9 cellular contexts compared by ENCODE assay signal in the genomic region with DNA sequence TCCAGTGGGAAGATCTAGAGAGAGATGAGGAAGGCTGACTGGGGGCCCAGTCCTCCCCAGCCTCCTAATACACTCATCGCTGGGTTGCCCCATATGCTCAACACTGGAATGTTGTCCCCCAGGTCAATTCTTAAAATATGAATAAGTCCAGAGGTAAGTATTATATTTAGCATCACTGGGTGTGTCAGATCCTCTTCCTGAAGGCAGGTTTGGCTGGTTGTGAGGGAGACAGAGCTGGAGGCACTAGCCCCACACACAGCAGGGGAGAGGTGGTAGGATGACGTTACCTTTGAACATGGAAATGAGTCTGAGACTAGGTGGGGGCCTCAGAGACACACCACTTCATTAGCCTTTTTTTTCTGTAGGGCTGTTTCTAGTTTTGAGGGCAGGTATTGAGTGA. TPM values are rescaled to one million over a fixed set of nuclear protein-coding genes. Genes with fewer than 3 reads are reported as not detected.
DNase-seq lines count a peak whose midpoint lies in the region; ATAC-seq and TF ChIP-seq lines count a peak whose summit lies in the region.
"Had no signal": no experiment of that assay in that cellular context is flagged by ENCODE, and none has a peak within 500 bp of the region (broad histone marks: within the 10 kb centered on the region; RNA-seq: fewer than 3 reads in every experiment).

No MANE protein-coding gene starts in this region.

- H3K27ac Mint-ChIP-seq in osteocyte (ENCODE audit: unreplicated experiment), result peak overlapping the region; percentile 96
- H3K27ac Mint-ChIP-seq in type B pancreatic cell, result peak overlapping the region; percentile 97
- H3K27ac Mint-ChIP-seq: T-helper 2 cell treated with Interferon-gamma antibody and Interleukin-4, amounts not matched to agents 5 μg/mL and 100 μg/mL, for 36 hours had no signal

- H3K9me3 Mint-ChIP-seq in osteocyte (ENCODE audit: unreplicated experiment) (no peaks in the 10 kb centered on the region), type B pancreatic cell (no peaks in the 10 kb centered on the region)
- H3K9me3 Mint-ChIP-seq: T-helper 2 cell treated with Interferon-gamma antibody and Interleukin-4, amounts not matched to agents 5 μg/mL and 100 μg/mL, for 36 hours had no signal

- no peaks in the 10 kb centered on the region for H3K9me3 ChIP-seq in SK-N-SH

- H3K27me3 ChIP-seq in SK-N-SH (ENCODE audit: insufficient read depth), result no peaks in the 10 kb centered on the region

- H3K9ac ChIP-seq in SK-N-SH, result peak overlapping the region; percentile 67; the same call in 1 of the 2 replicates

- H3K4me1 Mint-ChIP-seq in osteocyte (ENCODE audit: unreplicated experiment) (peaks cover 64% of the 10 kb centered on the region), type B pancreatic cell (ENCODE audit: unreplicated experiment) (peaks cover 56% of the 10 kb centered on the region)

- no peak for TF ChIP-seq CTCF in SK-N-SH (IDR thresholded peaks at IDR 0.05)
- TF ChIP-seq CTCF in epithelial cell of esophagus (IDR thresholded peaks at IDR 0.05; ENCODE audit: insufficient read depth, low read depth, low read length, missing control alignments), result no peak
- no peak for TF ChIP-seq CTCF in osteocyte (IDR thresholded peaks at IDR 0.05)
- no peak for TF ChIP-seq CTCF in type B pancreatic cell (conservative IDR thresholded peaks at IDR 0.05)

- POLR2A ChIA-PET in SK-N-SH (lab: Yijun Ruan, JAX), result no interaction called here

- H3K4me1 ChIP-seq in SK-N-SH (ENCODE audit: control insufficient read depth in 1 of 2, insufficient read depth in 2 of 2, low read depth in 1 of 2, low read length in 1 of 2), result peaks cover 31 to 46% of the 10 kb centered on the region in 2 experiments

- H3K4me3 Mint-ChIP-seq in osteocyte (ENCODE audit: unreplicated experiment) (no peak overlapping the region), type B pancreatic cell (peak overlapping the region; percentile 6)
- H3K4me3 Mint-ChIP-seq: T-helper 2 cell treated with Interferon-gamma antibody and Interleukin-4, amounts not matched to agents 5 μg/mL and 100 μg/mL, for 36 hours had no signal

- H3K36me3 Mint-ChIP-seq in osteocyte (ENCODE audit: unreplicated experiment), result no peaks in the 10 kb centered on the region
- peaks cover 3% of the 10 kb centered on the region for H3K36me3 Mint-ChIP-seq in type B pancreatic cell

- TF ChIP-seq EP300 in SK-N-SH (IDR thresholded peaks at IDR 0.05; ENCODE audit: borderline replicate concordance in 1 of 2, low read depth in 1 of 2, low read length in 1 of 2), result no peak

- H3K27me3 Mint-ChIP-seq in osteocyte (ENCODE audit: unreplicated experiment) (no peaks in the 10 kb centered on the region), type B pancreatic cell (no peaks in the 10 kb centered on the region)

- no peak for DNase-seq in SK-N-SH
- peak; percentile 95 for DNase-seq in epithelial cell of esophagus (ENCODE audit: low read depth)
- no peak for DNase-seq in osteocyte (ENCODE audit: extremely low spot score, unreplicated experiment)
- no peak for DNase-seq in type B pancreatic cell (ENCODE audit: extremely low spot score, unreplicated experiment)
- DNase-seq in medulla oblongata (ENCODE audit: extremely low spot score), result no peak
- no peak for DNase-seq in NCI-H187 (lab: John Stamatoyannopoulos, UW)

- CTCF ChIA-PET in SK-N-SH (lab: Yijun Ruan, JAX), result interaction anchor here (0.9 to 7.0 kb wide), 8 partner anchors 8 to 381 kb away, joined by 3 to 41 read pairs (median 4); no protein-coding TSS in a partner anchor

- H3K4me3 ChIP-seq in SK-N-SH (ENCODE audit: low read depth in 2 of 2, low read length in 1 of 2) (no peak overlapping the region), epithelial cell of esophagus (ENCODE audit: low read length) (no peak overlapping the region)

- ATAC-seq in SK-N-SH treated with all-trans-retinoic acid at 6 μM for 48 hours (no peak), GM21515 (IDR thresholded peaks at IDR 0.05; ENCODE audit: unreplicated experiment) (no peak)

- no peak for TF ChIP-seq RAD21 in SK-N-SH (IDR thresholded peaks at IDR 0.05; ENCODE audit: low read length)

- H3K27ac ChIP-seq in SK-N-SH (ENCODE audit: low read depth in 2 of 2, low read length in 1 of 2), result peak overlapping the region; percentile 90 to 98

- H4K20me1 ChIP-seq in SK-N-SH (ENCODE audit: insufficient read depth), result no peaks in the 10 kb centered on the region

- H3K9me2 ChIP-seq in SK-N-SH, result no peaks in the 10 kb centered on the region

- no peaks in the 10 kb centered on the region for H3K36me3 ChIP-seq in SK-N-SH (replicated peaks in 1 of 2; ENCODE audit: control insufficient read depth in 1 of 2, insufficient read depth in 2 of 2, low read length in 1 of 2)

- WGBS in SK-N-SH (ENCODE audit: low lambda C conversion rate), result 100% methylated on average over 2 of the region's 2 CpGs

- peak overlapping the region; percentile 83 for H3K4me2 ChIP-seq in SK-N-SH

- H3K79me2 ChIP-seq in SK-N-SH (ENCODE audit: insufficient read depth), result no peaks in the 10 kb centered on the region

- peaks cover 42% of the 10 kb centered on the region for H3F3A ChIP-seq in SK-N-SH (replicated peaks; ENCODE audit: insufficient read depth)

- no peak overlapping the region for H2AFZ ChIP-seq in SK-N-SH (ENCODE audit: low read depth)

TF ChIP-seq in SK-N-SH, 30 proteins besides CTCF, POLR2A, EP300 and RAD21 (continues in another document):
- no peak for TF ChIP-seq NFIC (IDR thresholded peaks at IDR 0.05; ENCODE audit: borderline replicate concordance)
- no peak for TF ChIP-seq EZH2phosphoT487 (IDR thresholded peaks at IDR 0.05; ENCODE audit: borderline replicate concordance, low read depth)
- no peak for TF ChIP-seq FOXJ3 (CRISPR knock-in tag; IDR thresholded peaks at IDR 0.05)
- no peak for TF ChIP-seq FOXM1 (IDR thresholded peaks at IDR 0.05; ENCODE audit: low read depth)
- TF ChIP-seq, protein P1, sequence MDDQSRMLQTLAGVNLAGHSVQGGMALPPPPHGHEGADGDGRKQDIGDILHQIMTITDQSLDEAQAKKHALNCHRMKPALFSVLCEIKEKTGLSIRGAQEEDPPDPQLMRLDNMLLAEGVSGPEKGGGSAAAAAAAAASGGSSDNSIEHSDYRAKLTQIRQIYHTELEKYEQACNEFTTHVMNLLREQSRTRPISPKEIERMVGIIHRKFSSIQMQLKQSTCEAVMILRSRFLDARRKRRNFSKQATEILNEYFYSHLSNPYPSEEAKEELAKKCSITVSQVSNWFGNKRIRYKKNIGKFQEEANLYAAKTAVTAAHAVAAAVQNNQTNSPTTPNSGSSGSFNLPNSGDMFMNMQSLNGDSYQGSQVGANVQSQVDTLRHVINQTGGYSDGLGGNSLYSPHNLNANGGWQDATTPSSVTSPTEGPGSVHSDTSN (IDR thresholded peaks at IDR 0.05), result no peak
- TF ChIP-seq, protein P2, sequence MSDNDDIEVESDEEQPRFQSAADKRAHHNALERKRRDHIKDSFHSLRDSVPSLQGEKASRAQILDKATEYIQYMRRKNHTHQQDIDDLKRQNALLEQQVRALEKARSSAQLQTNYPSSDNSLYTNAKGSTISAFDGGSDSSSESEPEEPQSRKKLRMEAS (IDR thresholded peaks at IDR 0.05; ENCODE audit: low read depth), result no peak
- TF ChIP-seq NRF1 (IDR thresholded peaks at IDR 0.05; ENCODE audit: low read depth, low read length), result no peak
- no peak for TF ChIP-seq CHD2 (IDR thresholded peaks at IDR 0.05; ENCODE audit: low read length, partially characterized antibody)
- no peak for TF ChIP-seq POLR2AphosphoS5 (IDR thresholded peaks at IDR 0.05; ENCODE audit: low read depth, low read length)
- TF ChIP-seq FOSL2 (IDR thresholded peaks at IDR 0.05; ENCODE audit: borderline replicate concordance, low read depth), result no peak
- no peak for TF ChIP-seq YY1 (IDR thresholded peaks at IDR 0.05; ENCODE audit: low read depth)
- no peak for TF ChIP-seq TAF1 (IDR thresholded peaks at IDR 0.05; ENCODE audit: borderline replicate concordance, low read depth, low read length)
- no peak for TF ChIP-seq TCF12 (IDR thresholded peaks at IDR 0.05)

TF ChIP-seq in SK-N-SH treated with all-trans-retinoic acid at 6 μM for 48 hours, 23 proteins besides CTCF, POLR2A, EP300 and RAD21 (continues in another document):
- TF ChIP-seq ZNF565 (CRISPR knock-in tag; conservative IDR thresholded peaks at IDR 0.05; ENCODE audit: low read depth), result no peak
- TF ChIP-seq SNAI2 (CRISPR knock-in tag; IDR thresholded peaks at IDR 0.05), result no peak
- no peak for TF ChIP-seq GLIS3 (CRISPR knock-in tag; IDR thresholded peaks at IDR 0.05)
- TF ChIP-seq, protein P3, sequence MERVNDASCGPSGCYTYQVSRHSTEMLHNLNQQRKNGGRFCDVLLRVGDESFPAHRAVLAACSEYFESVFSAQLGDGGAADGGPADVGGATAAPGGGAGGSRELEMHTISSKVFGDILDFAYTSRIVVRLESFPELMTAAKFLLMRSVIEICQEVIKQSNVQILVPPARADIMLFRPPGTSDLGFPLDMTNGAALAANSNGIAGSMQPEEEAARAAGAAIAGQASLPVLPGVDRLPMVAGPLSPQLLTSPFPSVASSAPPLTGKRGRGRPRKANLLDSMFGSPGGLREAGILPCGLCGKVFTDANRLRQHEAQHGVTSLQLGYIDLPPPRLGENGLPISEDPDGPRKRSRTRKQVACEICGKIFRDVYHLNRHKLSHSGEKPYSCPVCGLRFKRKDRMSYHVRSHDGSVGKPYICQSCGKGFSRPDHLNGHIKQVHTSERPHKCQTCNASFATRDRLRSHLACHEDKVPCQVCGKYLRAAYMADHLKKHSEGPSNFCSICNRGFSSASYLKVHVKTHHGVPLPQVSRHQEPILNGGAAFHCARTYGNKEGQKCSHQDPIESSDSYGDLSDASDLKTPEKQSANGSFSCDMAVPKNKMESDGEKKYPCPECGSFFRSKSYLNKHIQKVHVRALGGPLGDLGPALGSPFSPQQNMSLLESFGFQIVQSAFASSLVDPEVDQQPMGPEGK (CRISPR knock-in tag; IDR thresholded peaks at IDR 0.05; ENCODE audit: borderline replicate concordance), result no peak
- no peak for TF ChIP-seq ZNF8 (CRISPR knock-in tag; IDR thresholded peaks at IDR 0.05)
- no peak for TF ChIP-seq ARNTL (CRISPR knock-in tag; IDR thresholded peaks at IDR 0.05; ENCODE audit: borderline replicate concordance, low read depth)
- no peak for TF ChIP-seq ZNF70 (CRISPR knock-in tag; IDR thresholded peaks at IDR 0.05)
- TF ChIP-seq, protein P4, sequence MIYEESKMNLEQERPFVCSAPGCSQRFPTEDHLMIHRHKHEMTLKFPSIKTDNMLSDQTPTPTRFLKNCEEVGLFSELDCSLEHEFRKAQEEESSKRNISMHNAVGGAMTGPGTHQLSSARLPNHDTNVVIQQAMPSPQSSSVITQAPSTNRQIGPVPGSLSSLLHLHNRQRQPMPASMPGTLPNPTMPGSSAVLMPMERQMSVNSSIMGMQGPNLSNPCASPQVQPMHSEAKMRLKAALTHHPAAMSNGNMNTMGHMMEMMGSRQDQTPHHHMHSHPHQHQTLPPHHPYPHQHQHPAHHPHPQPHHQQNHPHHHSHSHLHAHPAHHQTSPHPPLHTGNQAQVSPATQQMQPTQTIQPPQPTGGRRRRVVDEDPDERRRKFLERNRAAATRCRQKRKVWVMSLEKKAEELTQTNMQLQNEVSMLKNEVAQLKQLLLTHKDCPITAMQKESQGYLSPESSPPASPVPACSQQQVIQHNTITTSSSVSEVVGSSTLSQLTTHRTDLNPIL (CRISPR knock-in tag; IDR thresholded peaks at IDR 0.05; ENCODE audit: low read depth), result no peak

RNA-seq across cellular contexts. Expression of a gene that starts 42.6 kb away (rescaled TPM):
- 2.6 and 4.4 TPM in 2 replicates for polyA plus RNA-seq in SK-N-SH (2012; rRNA removed)
- polyA plus RNA-seq in SK-N-SH (2012; cell fraction: cytosol; rRNA removed), result 3.8 and 4.0 TPM in 2 replicates
- 2.8 and 4.4 TPM in 2 replicates for polyA plus RNA-seq in SK-N-SH (2012; cell fraction: nucleus; rRNA removed)
- total RNA-seq in osteocyte (2.8 and 3.6 TPM in 2 replicates), type B pancreatic cell (ENCODE audit: low replicate concordance) (19.5 and 33.9 TPM in 2 replicates)
